Comparison of ENCODE assay signal across 1 cellular context in the genomic region with DNA sequence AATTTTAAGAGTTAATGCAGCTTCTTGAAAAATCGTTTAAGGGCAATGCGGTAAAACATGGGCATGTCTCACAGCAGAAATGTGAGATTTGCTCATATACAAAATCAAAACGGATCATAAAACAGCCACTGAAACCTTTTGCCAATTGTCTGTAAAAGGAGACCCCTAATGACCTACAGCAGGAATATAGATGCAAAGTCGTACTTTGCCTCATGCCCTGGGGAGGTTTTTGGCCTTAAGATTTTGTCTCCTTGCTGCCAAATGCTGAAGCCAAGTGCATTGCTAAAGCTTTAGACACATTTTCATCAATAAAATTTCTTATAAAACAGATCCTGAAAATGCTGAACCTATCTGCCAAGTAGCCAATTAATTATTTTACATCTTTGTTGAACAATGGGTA.
TF ChIP-seq lines count a peak whose summit lies in the region.

No MANE protein-coding gene starts in this region.

TF ChIP-seq in H1, 55 proteins besides CTCF, POLR2A, EP300 and RAD21:
- TF ChIP-seq EGR1 (IDR thresholded peaks at IDR 0.05; ENCODE audit: borderline replicate concordance, low read depth, low read length), result no peak
- TF ChIP-seq MAFK (IDR thresholded peaks at IDR 0.05; ENCODE audit: low read depth, low read length), result no peak
- TF ChIP-seq TAF1 (IDR thresholded peaks at IDR 0.05; ENCODE audit: low read depth, low read length), result no peak
- no peak for TF ChIP-seq SIX5 (IDR thresholded peaks at IDR 0.05; ENCODE audit: low read depth, low read length)
- TF ChIP-seq CEBPB (IDR thresholded peaks at IDR 0.05; ENCODE audit: low read depth, low read length), result no peak
- TF ChIP-seq PHF8 (conservative IDR thresholded peaks at IDR 0.05; ENCODE audit: low read depth, low read length), result no peak
- TF ChIP-seq, protein P1, sequence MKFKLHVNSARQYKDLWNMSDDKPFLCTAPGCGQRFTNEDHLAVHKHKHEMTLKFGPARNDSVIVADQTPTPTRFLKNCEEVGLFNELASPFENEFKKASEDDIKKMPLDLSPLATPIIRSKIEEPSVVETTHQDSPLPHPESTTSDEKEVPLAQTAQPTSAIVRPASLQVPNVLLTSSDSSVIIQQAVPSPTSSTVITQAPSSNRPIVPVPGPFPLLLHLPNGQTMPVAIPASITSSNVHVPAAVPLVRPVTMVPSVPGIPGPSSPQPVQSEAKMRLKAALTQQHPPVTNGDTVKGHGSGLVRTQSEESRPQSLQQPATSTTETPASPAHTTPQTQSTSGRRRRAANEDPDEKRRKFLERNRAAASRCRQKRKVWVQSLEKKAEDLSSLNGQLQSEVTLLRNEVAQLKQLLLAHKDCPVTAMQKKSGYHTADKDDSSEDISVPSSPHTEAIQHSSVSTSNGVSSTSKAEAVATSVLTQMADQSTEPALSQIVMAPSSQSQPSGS (IDR thresholded peaks at IDR 0.05; ENCODE audit: low read length), result no peak
- TF ChIP-seq KDM4A (IDR thresholded peaks at IDR 0.05; ENCODE audit: low read depth, low read length, severe bottlenecking), result no peak
- TF ChIP-seq SP4 (IDR thresholded peaks at IDR 0.05; ENCODE audit: low read length), result no peak
- TF ChIP-seq SIRT6 (IDR thresholded peaks at IDR 0.05; ENCODE audit: low read length), result no peak
- no peak for TF ChIP-seq ZNF274 (IDR thresholded peaks at IDR 0.05; ENCODE audit: borderline replicate concordance, extremely low read depth, low read length)
- TF ChIP-seq JUND (IDR thresholded peaks at IDR 0.05; ENCODE audit: low read length), result no peak
- TF ChIP-seq JUN (IDR thresholded peaks at IDR 0.05; ENCODE audit: low read depth, low read length), result no peak
